In genomic region chr6:73803562-73804221, GRCh38 we compare ENCODE assay signal across 8 cellular contexts.
DNase-seq lines count a peak whose midpoint lies in the region; ATAC-seq, FAIRE-seq and TF ChIP-seq lines count a peak whose summit lies in the region.

No MANE protein-coding gene starts in this region.

- H3F3A ChIP-seq in neural cell (ENCODE audit: insufficient read depth, low read length, poor library complexity, severe bottlenecking), result no peaks in the 10 kb centered on the region

- WGBS in A549 (ENCODE audit: missing lambda C conversion rate), result 7% methylated on average over 5 of the region's 5 CpGs

- no peaks in the 10 kb centered on the region for H3K9me3 ChIP-seq in A549
- no peaks in the 10 kb centered on the region for H3K9me3 ChIP-seq in neural cell (ENCODE audit: low read length)

- H3K4me3 ChIP-seq in A549, result no peak overlapping the region
- no peak overlapping the region for H3K4me3 ChIP-seq in neural cell (ENCODE audit: low read length)

- TF ChIP-seq CTCF in A549 (IDR thresholded peaks at IDR 0.05) (peak; percentile 50), neural cell (IDR thresholded peaks at IDR 0.05; ENCODE audit: poor library complexity, severe bottlenecking) (peak; percentile 24)

- ATAC-seq in A549 (peak; percentile 85), HG03354 (IDR thresholded peaks at IDR 0.05; ENCODE audit: poor library complexity, severe bottlenecking, unreplicated experiment) (no peak), GM18870 (IDR thresholded peaks at IDR 0.05; ENCODE audit: unreplicated experiment) (no peak)

- TF ChIP-seq EP300 in A549 (IDR thresholded peaks at IDR 0.05) (no peak), neural cell (conservative IDR thresholded peaks at IDR 0.05; ENCODE audit: poor library complexity, severe bottlenecking) (no peak)

- H3K27me3 ChIP-seq in neural cell (ENCODE audit: insufficient read depth, low read depth, low read length), result no peaks in the 10 kb centered on the region

- no peaks in the 10 kb centered on the region for H4K20me1 ChIP-seq in neural cell (ENCODE audit: insufficient read depth)

- FAIRE-seq in A549 (lab: Jason Lieb, UNC), result no peak

- no peak overlapping the region for H2AFZ ChIP-seq in neural cell (ENCODE audit: low read depth, low read length)

- DNase-seq in A549 (ENCODE audit: low read depth in 1 of 2, low spot score in 1 of 2) (peak; percentile 25 to 70), ELR (ENCODE audit: low read depth) (peak; percentile 90), NCI-H226 (peak; percentile 66), dedifferentiated amniotic fluid mesenchymal stem cell (ENCODE audit: extremely low spot score) (peak; percentile 96)
- no peak for DNase-seq in activated CD4-positive, CD25-positive, alpha-beta regulatory T cell (lab: John Stamatoyannopoulos, UW)

- TF ChIP-seq RAD21 in A549 (conservative IDR thresholded peaks at IDR 0.05 in 1 of 2, IDR thresholded peaks at IDR 0.05 in 1 of 2), result no peak; a peak in 2 of 5 replicates
- no peak for TF ChIP-seq RAD21 in neural cell (conservative IDR thresholded peaks at IDR 0.05)

- H3K27ac ChIP-seq in A549 (peak overlapping the region; percentile 12 to 62; a peak in 5 of 6 replicates), neural cell (ENCODE audit: low read length) (no peak overlapping the region)

- CTCF ChIA-PET in A549 (lab: Yijun Ruan, JAX), result interaction anchor here (0.5 to 1.5 kb wide), 6 partner anchors 15 to 1996 kb away, joined by 3 to 5 read pairs (median 3); no protein-coding TSS in a partner anchor

- H3K9me2 ChIP-seq in neural cell (ENCODE audit: insufficient read depth, low read length), result no peaks in the 10 kb centered on the region

- H3K4me1 ChIP-seq in A549, result peaks cover 35% of the 10 kb centered on the region

- TF ChIP-seq POLR2A in A549 (IDR thresholded peaks at IDR 0.05; ENCODE audit: low read length), result no peak

- no peaks in the 10 kb centered on the region for H3K36me3 ChIP-seq in neural cell (ENCODE audit: insufficient read depth, low read length)

- POLR2A ChIA-PET in A549 (lab: Yijun Ruan, JAX), result no interaction called here

- H3K79me2 ChIP-seq in neural cell (replicated peaks; ENCODE audit: insufficient read depth, low read length), result no peaks in the 10 kb centered on the region

- H3K9ac ChIP-seq in neural cell (ENCODE audit: low read length), result no peak overlapping the region

- peak overlapping the region; percentile 62 for H3K4me2 ChIP-seq in A549
- H3K4me2 ChIP-seq in neural cell (ENCODE audit: low read length), result no peak overlapping the region

TF ChIP-seq in A549, 52 proteins besides CTCF, POLR2A, EP300 and RAD21:
- TF ChIP-seq SMC3 (IDR thresholded peaks at IDR 0.05), result peak; percentile 17; the same call in 1 of the 3 replicates
- no peak for TF ChIP-seq MAZ (IDR thresholded peaks at IDR 0.05; ENCODE audit: borderline replicate concordance, low read depth, low read length)
- TF ChIP-seq FOSB (CRISPR knock-in tag; IDR thresholded peaks at IDR 0.05), result no peak
- TF ChIP-seq FOXS1 (CRISPR knock-in tag; IDR thresholded peaks at IDR 0.05), result no peak
- TF ChIP-seq NR3C1 (IDR thresholded peaks at IDR 0.05), result no peak
- TF ChIP-seq HOXB13 (CRISPR knock-in tag; IDR thresholded peaks at IDR 0.05; ENCODE audit: low read depth), result no peak
- peak; percentile 55 for TF ChIP-seq MAFK (IDR thresholded peaks at IDR 0.05; ENCODE audit: partially characterized antibody)
- peak; percentile 55; the same call in 1 of the 2 replicates for TF ChIP-seq NFE2L2 (conservative IDR thresholded peaks at IDR 0.05; ENCODE audit: low read length)
- TF ChIP-seq E2F6 (IDR thresholded peaks at IDR 0.05; ENCODE audit: borderline replicate concordance, low read depth), result no peak
- TF ChIP-seq JUNB (IDR thresholded peaks at IDR 0.05), result peak; percentile 48; the same call in 1 of the 2 replicates
- TF ChIP-seq CEBPB (IDR thresholded peaks at IDR 0.05), result 0 out of 4 replicates have a peak, but pooled peaks have one; percentile 19 to 31
- no peak for TF ChIP-seq TFCP2L1 (CRISPR knock-in tag; IDR thresholded peaks at IDR 0.05)
- no peak for TF ChIP-seq FOSL2 (IDR thresholded peaks at IDR 0.05)
- TF ChIP-seq FOSL2 (CRISPR knock-in tag; IDR thresholded peaks at IDR 0.05), result peak; percentile 69
- peak; percentile 62 for TF ChIP-seq GATA3 (IDR thresholded peaks at IDR 0.05; ENCODE audit: borderline replicate concordance)
- TF ChIP-seq PBX3 (IDR thresholded peaks at IDR 0.05), result no peak
TF ChIP-seq in A549: peak in this region for 7.

TF ChIP-seq in neural cell, 6 proteins besides CTCF, POLR2A, EP300 and RAD21:
- TF ChIP-seq POLR2AphosphoS5 (IDR thresholded peaks at IDR 0.05), result no peak
- no peak for TF ChIP-seq MXI1 (conservative IDR thresholded peaks at IDR 0.05; ENCODE audit: poor library complexity, severe bottlenecking)
- no peak for TF ChIP-seq EZH2 (IDR thresholded peaks at IDR 0.05; ENCODE audit: borderline replicate concordance, insufficient read depth, low read length, poor library complexity, severe bottlenecking)
- TF ChIP-seq TAF1 (IDR thresholded peaks at IDR 0.05; ENCODE audit: low read depth), result no peak
- TF ChIP-seq REST (IDR thresholded peaks at IDR 0.05; ENCODE audit: borderline replicate concordance), result no peak
- no peak for TF ChIP-seq SMC3 (conservative IDR thresholded peaks at IDR 0.05; ENCODE audit: poor library complexity)

Comparison
In these comparisons a context has a peak if more than half of its experiments do, and no peak if none do; other contexts are left out.
1. ATAC-seq: peak in A549 (2 of 2); none in HG03354 (single experiment) and GM18870 (single experiment).
2. DNase-seq: peak in A549 (2 of 2), ELR (single experiment), NCI-H226 (single experiment) and dedifferentiated amniotic fluid mesenchymal stem cell (single experiment); none in activated CD4-positive, CD25-positive, alpha-beta regulatory T cell (0 of 4).